Comparison of ENCODE assay signal across 21 cellular contexts in the genomic region with DNA sequence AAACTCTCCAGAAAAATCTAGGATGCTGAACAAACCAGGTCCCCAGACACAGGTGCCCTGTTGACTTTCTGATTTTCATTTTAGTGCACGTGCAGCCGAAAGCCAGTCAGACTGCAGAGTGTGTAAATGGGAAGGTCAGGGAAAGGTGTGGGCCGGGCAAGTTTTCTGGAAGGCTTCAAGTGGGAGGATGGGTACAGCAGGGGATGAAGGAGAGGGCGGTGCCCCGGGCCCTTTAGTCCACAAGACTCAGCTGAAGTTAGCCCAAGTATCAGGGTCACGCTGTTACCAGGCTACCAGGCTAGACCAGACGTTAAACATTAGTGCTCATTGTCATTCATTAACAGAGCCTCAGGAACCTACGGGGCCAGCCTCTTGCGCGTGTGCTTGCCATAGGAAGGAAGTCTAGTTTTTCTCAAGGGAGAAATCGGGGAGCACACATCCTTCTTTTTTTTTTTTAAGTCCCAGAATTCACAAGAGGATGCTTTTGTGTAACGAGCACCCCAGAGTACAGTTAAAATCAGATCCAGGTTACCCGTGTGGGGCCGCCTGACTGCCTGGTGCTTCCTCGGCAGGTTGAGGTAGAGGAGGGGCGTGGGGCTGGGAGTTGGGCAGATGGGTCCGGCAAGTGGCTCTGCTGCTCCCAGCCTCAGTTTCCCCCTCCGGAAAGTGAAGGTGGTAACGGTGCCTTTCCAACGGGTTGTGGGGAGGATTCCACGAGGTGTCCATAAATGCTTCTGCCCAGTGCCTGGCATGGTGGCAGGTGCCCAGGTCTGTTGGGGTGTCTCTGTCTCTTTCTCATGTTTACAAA. TPM values are rescaled to one million over a fixed set of nuclear protein-coding genes. Genes with fewer than 3 reads are reported as not detected.
DNase-seq lines count a peak whose midpoint lies in the region; ATAC-seq, FAIRE-seq and TF ChIP-seq lines count a peak whose summit lies in the region.
"Had no signal": no experiment of that assay in that cellular context is flagged by ENCODE, and none has a peak within 500 bp of the region (broad histone marks: within the 10 kb centered on the region; RNA-seq: fewer than 3 reads in every experiment).

No MANE protein-coding gene starts in this region.

- peak; percentile 84 for FAIRE-seq in GM19239 (lab: Jason Lieb, UNC)
- FAIRE-seq in RCC 7860 (lab: Jason Lieb, UNC), result peak; percentile 93
- FAIRE-seq in small intestine (lab: Jason Lieb, UNC), result no peak
- FAIRE-seq: urothelium cell line had no signal

- intact Hi-C loops in lower leg skin (cut with DNase I; ENCODE audit: low total_unique reads), result no loop called here

- H3K36me3 Mint-ChIP-seq in T-helper 2 cell treated with Interferon-gamma antibody and Interleukin-4, amounts not matched to agents 5 μg/mL and 100 μg/mL, for 36 hours (ENCODE audit: low read depth), result peaks cover 11% of the 10 kb centered on the region

- no peaks in the 10 kb centered on the region for H3K27me3 ChIP-seq in small intestine (ENCODE audit: control insufficient read depth in 2 of 2, insufficient read depth in 2 of 2, low read length in 2 of 2)
- H3K27me3 ChIP-seq: BE2C, sigmoid colon had no signal

- no peak overlapping the region for H3K4me3 Mint-ChIP-seq in T-helper 2 cell treated with Interferon-gamma antibody and Interleukin-4, amounts not matched to agents 5 μg/mL and 100 μg/mL, for 36 hours
- H3K4me3 Mint-ChIP-seq: activated CD8-positive, alpha-beta T cell treated with anti-CD3 and anti-CD28 coated beads for 36 hours; activated T-helper 17 cell treated with anti-CD3 and anti-CD28 coated beads, Interleukin-2, amount 50 U/mL, for 72 hours had no signal

- H3K4me1 Mint-ChIP-seq in T-helper 2 cell treated with Interferon-gamma antibody and Interleukin-4, amounts not matched to agents 5 μg/mL and 100 μg/mL, for 36 hours (ENCODE audit: low read depth), result no peaks in the 10 kb centered on the region
- H3K4me1 Mint-ChIP-seq: activated T-helper 17 cell treated with anti-CD3 and anti-CD28 coated beads, Interleukin-2, amount 50 U/mL, for 72 hours had no signal

- TF ChIP-seq CTCF in lower leg skin (IDR thresholded peaks at IDR 0.05), result no peak

- H3K4me3 ChIP-seq in small intestine (ENCODE audit: low read depth in 1 of 2, low read length in 2 of 2) (no peak overlapping the region), lower leg skin (ENCODE audit: low read depth, poor library complexity, severe bottlenecking) (no peak overlapping the region)
- H3K4me3 ChIP-seq: HAP-1, sigmoid colon, SK-N-MC had no signal

- no peak for TF ChIP-seq POLR2A in lower leg skin (IDR thresholded peaks at IDR 0.05)

- H3K9me3 ChIP-seq in small intestine (ENCODE audit: control insufficient read depth, low read depth), result no peaks in the 10 kb centered on the region
- H3K9me3 ChIP-seq: BE2C, HAP-1, sigmoid colon had no signal

- H3K27ac ChIP-seq in small intestine (ENCODE audit: low read depth in 1 of 2, low read length in 1 of 2), result peak overlapping the region; percentile 6 to 45
- H3K27ac ChIP-seq: sigmoid colon, SK-N-MC had no signal

- peaks cover 0 to 2% of the 10 kb centered on the region in 2 donors for H3K4me1 ChIP-seq in small intestine (ENCODE audit: control insufficient read depth in 2 of 2, insufficient read depth in 1 of 2, low read depth in 1 of 2, low read length in 1 of 2)
- H3K4me1 ChIP-seq: BE2C, HAP-1, sigmoid colon had no signal

- ATAC-seq in left lobe of liver (peak; percentile 93), HG03196 (IDR thresholded peaks at IDR 0.05; ENCODE audit: unreplicated experiment) (no peak)
- ATAC-seq: activated CD8-positive, alpha-beta T cell treated with anti-CD3 and anti-CD28 coated beads for 36 hours; activated T-helper 17 cell treated with anti-CD3 and anti-CD28 coated beads, Interleukin-2, amount 50 U/mL, for 72 hours had no signal

- H3K27ac Mint-ChIP-seq in T-helper 2 cell treated with Interferon-gamma antibody and Interleukin-4, amounts not matched to agents 5 μg/mL and 100 μg/mL, for 36 hours, result no peak overlapping the region
- H3K27ac Mint-ChIP-seq: activated T-helper 17 cell treated with anti-CD3 and anti-CD28 coated beads, Interleukin-2, amount 50 U/mL, for 72 hours had no signal

- no peaks in the 10 kb centered on the region for H3K9me3 Mint-ChIP-seq in T-helper 2 cell treated with Interferon-gamma antibody and Interleukin-4, amounts not matched to agents 5 μg/mL and 100 μg/mL, for 36 hours
- H3K9me3 Mint-ChIP-seq: activated CD8-positive, alpha-beta T cell treated with anti-CD3 and anti-CD28 coated beads for 36 hours; activated T-helper 17 cell treated with anti-CD3 and anti-CD28 coated beads, Interleukin-2, amount 50 U/mL, for 72 hours; naive B cell had no signal

- no peaks in the 10 kb centered on the region for H3K36me3 ChIP-seq in small intestine (ENCODE audit: control insufficient read depth in 2 of 2, insufficient read depth in 2 of 2, low read length in 2 of 2)

- WGBS in small intestine, 3 donors, result 37 to 70% (median 56%) methylated on average over 21 of the region's 21 CpGs
- 88 to 93% methylated on average over 21 of the region's 21 CpGs for WGBS in lower leg skin, 2 donors

- no peak for DNase-seq in GM19239 (ENCODE audit: insufficient read length, low spot score)
- peak; percentile 87 for DNase-seq in RCC 7860 (ENCODE audit: low spot score)
- DNase-seq in left lobe of liver (ENCODE audit: low spot score), result peak; percentile 69
- DNase-seq in small intestine, result peak; percentile 86
- DNase-seq in T-helper 2 cell treated with Interferon-gamma antibody and Interleukin-4, amounts not matched to agents 5 μg/mL and 100 μg/mL, for 36 hours (ENCODE audit: low spot score), result no peak
- no peak for DNase-seq in NAMALWA (ENCODE audit: low spot score)
- no peak for DNase-seq in lower leg skin (ENCODE audit: low spot score in 2 of 2)
- DNase-seq: activated CD8-positive, alpha-beta T cell treated with anti-CD3 and anti-CD28 coated beads for 36 hours; amniotic stem cell; BE2C; islet precursor cell; naive B cell; NCI-H1417; NCI-H226; sigmoid colon; stimulated activated CD4-positive, alpha-beta T cell treated with anti-CD3 and anti-CD28 coated beads, Interleukin-4, amount 100 ng/mL, for 4 hours had no signal

- no peaks in the 10 kb centered on the region for H3K27me3 Mint-ChIP-seq in T-helper 2 cell treated with Interferon-gamma antibody and Interleukin-4, amounts not matched to agents 5 μg/mL and 100 μg/mL, for 36 hours (ENCODE audit: low read depth)
- H3K27me3 Mint-ChIP-seq: activated CD8-positive, alpha-beta T cell treated with anti-CD3 and anti-CD28 coated beads for 36 hours; activated T-helper 17 cell treated with anti-CD3 and anti-CD28 coated beads, Interleukin-2, amount 50 U/mL, for 72 hours; naive B cell had no signal

RNA-seq across cellular contexts. Expression of a gene that starts 19.1 kb away (rescaled TPM):
- total RNA-seq in left lobe of liver (5.2 TPM), lower leg skin (10 to 100 TPM; 17.8 to 22.3 (median 18.9) TPM)
- polyA plus RNA-seq in small intestine, result 1 to 10 TPM in 2 of 3 donors, under 1 TPM in 1; 0.22 to 5.4 (median 1.4) TPM

RNA-seq across cellular contexts. Expression of a gene that starts 37.8 kb away (rescaled TPM):
- total RNA-seq in left lobe of liver (19.0 TPM), lower leg skin (10 to 100 TPM; 15.5 to 34.5 (median 19.8) TPM)
- polyA plus RNA-seq in small intestine, result 10 to 100 TPM in 1 of 3 donors, 1 to 10 TPM in 2; 8.5 to 55.0 (median 8.6) TPM

Comparison
In these comparisons a context has a peak if more than half of its experiments do, and no peak if none do; other contexts are left out.
1. DNase-seq: peak in RCC 7860 (single experiment), left lobe of liver (single experiment) and small intestine (single experiment); none in GM19239 (single experiment), T-helper 2 cell treated with Interferon-gamma antibody and Interleukin-4, amounts not matched to agents 5 μg/mL and 100 μg/mL, for 36 hours (single experiment), NAMALWA (single experiment) and lower leg skin (0 of 2).